ENCODE assay signal across 9 cellular contexts in genomic region chr4:87853108-87853507, GRCh38. TPM values are rescaled to one million over a fixed set of nuclear protein-coding genes. Genes with fewer than 3 reads are reported as not detected.
DNase-seq lines count a peak whose midpoint lies in the region; ATAC-seq and TF ChIP-seq lines count a peak whose summit lies in the region.
"Had no signal": no experiment of that assay in that cellular context is flagged by ENCODE, and none has a peak within 500 bp of the region (broad histone marks: within the 10 kb centered on the region; RNA-seq: fewer than 3 reads in every experiment).

No MANE protein-coding gene starts in this region.

- ATAC-seq in activated CD8-positive, alpha-beta T cell treated with anti-CD3 and anti-CD28 coated beads for 36 hours, result no peak
- no peak for ATAC-seq in activated CD8-positive, alpha-beta T cell treated with anti-CD3 and anti-CD28 coated beads, Interleukin-2, amount 10 ng/mL, durations not matched to agents 7 days and 5 days
- ATAC-seq in left lobe of liver (peak; percentile 64), HG03025 (IDR thresholded peaks at IDR 0.05; ENCODE audit: low FRiP score, unreplicated experiment) (no peak), GM19328 (IDR thresholded peaks at IDR 0.05; ENCODE audit: unreplicated experiment) (no peak), GM21390 (IDR thresholded peaks at IDR 0.05; ENCODE audit: unreplicated experiment) (no peak)

- in situ Hi-C loops in astrocyte of the spinal cord (cut with HindIII; ENCODE audit: low sequenced_read_pairs), result no loop called here

- POLR2A ChIA-PET in activated CD8-positive, alpha-beta T cell treated with anti-CD3 and anti-CD28 coated beads for 36 hours (lab: Charles Lee), result interaction anchor here (1.1 kb wide), 1 partner anchor 175 kb away, joined by 3 read pairs; no protein-coding TSS in a partner anchor
- POLR2A ChIA-PET in activated CD8-positive, alpha-beta T cell treated with anti-CD3 and anti-CD28 coated beads, Interleukin-2, amount 10 ng/mL, durations not matched to agents 7 days and 5 days (lab: Charles Lee), result no interaction called here

- H3K27me3 Mint-ChIP-seq in activated CD8-positive, alpha-beta T cell treated with anti-CD3 and anti-CD28 coated beads for 36 hours, result peaks cover 13% of the 10 kb centered on the region
- peaks cover 19% of the 10 kb centered on the region for H3K27me3 Mint-ChIP-seq in activated CD8-positive, alpha-beta T cell treated with anti-CD3 and anti-CD28 coated beads, Interleukin-2, amount 10 ng/mL, durations not matched to agents 7 days and 5 days (ENCODE audit: low read depth)

- no peak for DNase-seq in activated CD8-positive, alpha-beta T cell treated with anti-CD3 and anti-CD28 coated beads for 36 hours
- DNase-seq in activated CD8-positive, alpha-beta T cell treated with anti-CD3 and anti-CD28 coated beads, Interleukin-2, amount 10 ng/mL, durations not matched to agents 7 days and 5 days, result no peak
- DNase-seq in NCI-H1417 (lab: John Stamatoyannopoulos, UW) (peak; percentile 25 to 72 (median 53)), astrocyte of the spinal cord (ENCODE audit: low read depth, low spot score) (peak; percentile 75), left lobe of liver (ENCODE audit: low spot score) (no peak)

- H3K9me3 Mint-ChIP-seq in activated CD8-positive, alpha-beta T cell treated with anti-CD3 and anti-CD28 coated beads for 36 hours, result no peaks in the 10 kb centered on the region
- H3K9me3 Mint-ChIP-seq in activated CD8-positive, alpha-beta T cell treated with anti-CD3 and anti-CD28 coated beads, Interleukin-2, amount 10 ng/mL, durations not matched to agents 7 days and 5 days (ENCODE audit: insufficient read depth), result no peaks in the 10 kb centered on the region
- H3K9me3 Mint-ChIP-seq: activated naive CD4-positive, alpha-beta T cell treated with anti-CD3 and anti-CD28 coated beads, Interleukin-2, amount 50 U/mL, for 24 hours had no signal

- TF ChIP-seq CTCF in activated CD8-positive, alpha-beta T cell treated with anti-CD3 and anti-CD28 coated beads for 36 hours (IDR thresholded peaks at IDR 0.05), result peak; percentile 18
- TF ChIP-seq CTCF in astrocyte of the spinal cord (IDR thresholded peaks at IDR 0.05; ENCODE audit: low read depth, low read length), result peak; percentile 43

- CTCF ChIA-PET in activated CD8-positive, alpha-beta T cell treated with anti-CD3 and anti-CD28 coated beads for 36 hours (lab: Charles Lee), result interaction anchor here (0.7 to 2.1 kb wide), 13 partner anchors 15 to 924 kb away, joined by 3 to 21 read pairs (median 4); no protein-coding TSS in a partner anchor
- CTCF ChIA-PET in activated CD8-positive, alpha-beta T cell treated with anti-CD3 and anti-CD28 coated beads, Interleukin-2, amount 10 ng/mL, durations not matched to agents 7 days and 5 days (lab: Charles Lee), result interaction anchor here (0.8 to 3.3 kb wide), 9 partner anchors 9 to 359 kb away, joined by 3 to 20 read pairs (median 5); partner anchors contain the start of gene SPP1

- no peak overlapping the region for H3K4me3 ChIP-seq in astrocyte of the spinal cord (ENCODE audit: low read depth, low read length)

- no peaks in the 10 kb centered on the region for H3K36me3 Mint-ChIP-seq in activated CD8-positive, alpha-beta T cell treated with anti-CD3 and anti-CD28 coated beads for 36 hours (ENCODE audit: low read depth)
- no peaks in the 10 kb centered on the region for H3K36me3 Mint-ChIP-seq in activated CD8-positive, alpha-beta T cell treated with anti-CD3 and anti-CD28 coated beads, Interleukin-2, amount 10 ng/mL, durations not matched to agents 7 days and 5 days (ENCODE audit: low read depth)
- H3K36me3 Mint-ChIP-seq: activated naive CD4-positive, alpha-beta T cell treated with anti-CD3 and anti-CD28 coated beads, Interleukin-2, amount 50 U/mL, for 24 hours had no signal

- no peak overlapping the region for H3K27ac Mint-ChIP-seq in activated CD8-positive, alpha-beta T cell treated with anti-CD3 and anti-CD28 coated beads for 36 hours
- H3K27ac Mint-ChIP-seq in activated CD8-positive, alpha-beta T cell treated with anti-CD3 and anti-CD28 coated beads, Interleukin-2, amount 10 ng/mL, durations not matched to agents 7 days and 5 days, result no peak overlapping the region
- H3K27ac Mint-ChIP-seq: activated naive CD4-positive, alpha-beta T cell treated with anti-CD3 and anti-CD28 coated beads, Interleukin-2, amount 50 U/mL, for 24 hours had no signal

- peaks cover 5% of the 10 kb centered on the region for H3K4me1 Mint-ChIP-seq in activated CD8-positive, alpha-beta T cell treated with anti-CD3 and anti-CD28 coated beads for 36 hours (ENCODE audit: low read depth)
- peaks cover 10% of the 10 kb centered on the region for H3K4me1 Mint-ChIP-seq in activated CD8-positive, alpha-beta T cell treated with anti-CD3 and anti-CD28 coated beads, Interleukin-2, amount 10 ng/mL, durations not matched to agents 7 days and 5 days (ENCODE audit: low read depth)

- intact Hi-C loops in activated CD8-positive, alpha-beta T cell treated with anti-CD3 and anti-CD28 coated beads for 36 hours (cut with micrococcal nuclease), result loop anchor here (2.0 to 5.0 kb wide), 2 partner anchors 120 to 359 kb away; no protein-coding TSS in a partner anchor

- no peak overlapping the region for H3K4me3 Mint-ChIP-seq in activated CD8-positive, alpha-beta T cell treated with anti-CD3 and anti-CD28 coated beads for 36 hours
- no peak overlapping the region for H3K4me3 Mint-ChIP-seq in activated CD8-positive, alpha-beta T cell treated with anti-CD3 and anti-CD28 coated beads, Interleukin-2, amount 10 ng/mL, durations not matched to agents 7 days and 5 days
- H3K4me3 Mint-ChIP-seq: activated naive CD4-positive, alpha-beta T cell treated with anti-CD3 and anti-CD28 coated beads, Interleukin-2, amount 50 U/mL, for 24 hours had no signal

RNA-seq across cellular contexts. Expression of gene MEPE, which starts 20.3 kb away (rescaled TPM):
- total RNA-seq in activated CD8-positive, alpha-beta T cell treated with anti-CD3 and anti-CD28 coated beads for 36 hours, result not detected
- total RNA-seq in activated CD8-positive, alpha-beta T cell treated with anti-CD3 and anti-CD28 coated beads, Interleukin-2, amount 10 ng/mL, durations not matched to agents 7 days and 5 days, result not detected
- total RNA-seq in left lobe of liver, result not detected

RNA-seq across cellular contexts. Expression of gene IBSP, which starts 53.8 kb away (rescaled TPM):
- total RNA-seq in activated CD8-positive, alpha-beta T cell treated with anti-CD3 and anti-CD28 coated beads for 36 hours, result not detected
- not detected for total RNA-seq in activated CD8-positive, alpha-beta T cell treated with anti-CD3 and anti-CD28 coated beads, Interleukin-2, amount 10 ng/mL, durations not matched to agents 7 days and 5 days
- not detected for total RNA-seq in left lobe of liver

Comparison
In these comparisons a context has a peak if more than half of its experiments do, and no peak if none do; other contexts are left out.
1. DNase-seq: peak in NCI-H1417 (3 of 3) and astrocyte of the spinal cord (single experiment); none in activated CD8-positive, alpha-beta T cell treated with anti-CD3 and anti-CD28 coated beads for 36 hours (single experiment), activated CD8-positive, alpha-beta T cell treated with anti-CD3 and anti-CD28 coated beads, Interleukin-2, amount 10 ng/mL, durations not matched to agents 7 days and 5 days (single experiment) and left lobe of liver (single experiment).